Comparison of ENCODE assay signal across 29 cellular contexts in the genomic region with DNA sequence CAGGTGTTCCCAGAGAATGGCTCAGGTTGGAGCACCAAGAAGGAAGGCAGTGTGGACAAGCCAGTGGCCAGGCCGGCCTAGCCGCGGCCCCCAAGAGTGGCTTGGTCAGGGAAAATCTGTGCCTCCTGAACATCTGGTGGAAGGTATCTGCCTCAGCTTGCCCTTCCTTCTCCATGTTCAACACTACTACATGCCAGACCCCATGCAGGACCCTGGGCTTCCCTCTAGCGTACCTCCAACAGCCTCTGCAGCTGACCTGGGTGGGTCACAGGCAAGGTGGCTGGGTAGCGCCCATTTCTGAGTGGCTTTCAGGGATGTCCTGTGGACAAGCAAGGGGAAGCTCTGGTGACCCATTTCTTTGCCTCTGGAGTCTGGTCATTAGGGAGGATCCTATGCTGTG. TPM values are rescaled to one million over a fixed set of nuclear protein-coding genes. Genes with fewer than 3 reads are reported as not detected.
"Had no signal": no experiment of that assay in that cellular context is flagged by ENCODE, and none has a peak within 500 bp of the region (broad histone marks: within the 10 kb centered on the region; RNA-seq: fewer than 3 reads in every experiment).

No MANE protein-coding gene starts in this region.

- H3K27me3 ChIP-seq: adrenal gland, right atrium auricular region, vagina had no signal

- H3K9me3 Mint-ChIP-seq: activated CD4-positive, alpha-beta T cell treated with anti-CD3 and anti-CD28 coated beads, Interleukin-2, amount 10 ng/mL, durations not matched to agents 7 days and 5 days; stimulated activated naive CD8-positive, alpha-beta T cell treated with anti-CD3 and anti-CD28 coated beads, Interleukin-15, amount 100 ng/mL, for 72 hours had no signal

- H3K4me3 Mint-ChIP-seq: activated CD4-positive, alpha-beta T cell treated with anti-CD3 and anti-CD28 coated beads, Interleukin-2, amount 10 ng/mL, durations not matched to agents 7 days and 5 days; stimulated activated naive CD8-positive, alpha-beta T cell treated with anti-CD3 and anti-CD28 coated beads, Interleukin-15, amount 100 ng/mL, for 72 hours had no signal

- H3K4me1 ChIP-seq: prostate gland had no signal

- DNase-seq: activated CD4-positive, alpha-beta T cell treated with anti-CD3 and anti-CD28 coated beads, Interleukin-2, amount 10 ng/mL, durations not matched to agents 7 days and 5 days; activated CD8-positive, alpha-beta memory T cell treated with anti-CD3 and anti-CD28 coated beads for 24 hours; activated CD8-positive, alpha-beta memory T cell treated with anti-CD3 and anti-CD28 coated beads, Interleukin-2, amount 50 U/mL, for 48 hours; activated naive CD4-positive, alpha-beta T cell treated with anti-CD3 and anti-CD28 coated beads, Interleukin-2, amount 50 U/mL, for 16 hours; dermis blood vessel endothelial cell; effector memory CD4-positive, alpha-beta T cell; heart left ventricle; left lung; mammary epithelial cell; stimulated activated CD4-positive, alpha-beta T cell treated with anti-CD3 and anti-CD28 coated beads, Interleukin-2, amount 100 ng/mL, for 48 hours; stimulated activated naive CD8-positive, alpha-beta T cell treated with anti-CD3 and anti-CD28 coated beads, Interleukin-15, amount 100 ng/mL, for 72 hours; T-helper 1 cell; T1000; trophoblast cell had no signal

- FAIRE-seq: bronchial epithelial cell, endothelial cell of umbilical vein had no signal

- H3K4me3 ChIP-seq: adrenal gland, esophagus muscularis mucosa, gastroesophageal sphincter, heart left ventricle, left lung, prostate gland, right atrium auricular region, suprapubic skin, vagina had no signal

- H3K27ac ChIP-seq: adrenal gland, esophagus muscularis mucosa, gastroesophageal sphincter, heart left ventricle, left lung, prostate gland, right atrium auricular region, suprapubic skin, vagina had no signal

- H3K27ac Mint-ChIP-seq: activated CD4-positive, alpha-beta T cell treated with anti-CD3 and anti-CD28 coated beads, Interleukin-2, amount 10 ng/mL, durations not matched to agents 7 days and 5 days; stimulated activated naive CD8-positive, alpha-beta T cell treated with anti-CD3 and anti-CD28 coated beads, Interleukin-15, amount 100 ng/mL, for 72 hours had no signal

- H3K36me3 ChIP-seq: adrenal gland, esophagus muscularis mucosa, gastroesophageal sphincter, heart left ventricle, left lung, prostate gland, right atrium auricular region, suprapubic skin, vagina had no signal

- H3K9me3 ChIP-seq: adrenal gland, esophagus muscularis mucosa, gastroesophageal sphincter, heart left ventricle, left lung, prostate gland, right atrium auricular region, suprapubic skin, vagina had no signal

- ATAC-seq: gastroesophageal sphincter; heart left ventricle; left lung; stimulated activated naive CD8-positive, alpha-beta T cell treated with anti-CD3 and anti-CD28 coated beads, Interleukin-15, amount 100 ng/mL, for 72 hours had no signal

RNA-seq across cellular contexts. Expression of a gene that starts 7.7 kb away (rescaled TPM):
- total RNA-seq: endothelial cell of umbilical vein, gastroesophageal sphincter, skeletal muscle tissue had no signal
- polyA plus RNA-seq: endothelial cell of umbilical vein had no signal

RNA-seq across cellular contexts. Expression of a gene that starts 28.7 kb away (rescaled TPM):
- total RNA-seq: activated CD4-positive, alpha-beta T cell treated with anti-CD3 and anti-CD28 coated beads, Interleukin-2, amount 10 ng/mL, durations not matched to agents 7 days and 5 days; bronchial epithelial cell; cerebellum; dermis blood vessel endothelial cell; endothelial cell of umbilical vein; left lung; mammary epithelial cell; mononuclear cell; skeletal muscle tissue had no signal
- polyA plus RNA-seq: endothelial cell of umbilical vein, mammary epithelial cell, neural cell had no signal

RNA-seq across cellular contexts. Expression of a gene that starts 56.7 kb away (rescaled TPM):
- total RNA-seq: activated CD4-positive, alpha-beta T cell treated with anti-CD3 and anti-CD28 coated beads, Interleukin-2, amount 10 ng/mL, durations not matched to agents 7 days and 5 days; bronchial epithelial cell; cerebellum; dermis blood vessel endothelial cell; endothelial cell of umbilical vein; esophagus muscularis mucosa; gastroesophageal sphincter; heart left ventricle; kidney epithelial cell; left lung; mammary epithelial cell; mononuclear cell; omental fat pad; vagina had no signal
- polyA plus RNA-seq: adrenal gland, endothelial cell of umbilical vein, mammary epithelial cell, neural cell had no signal
